ENCODE assay signal across 6 cellular contexts in the genomic region with DNA sequence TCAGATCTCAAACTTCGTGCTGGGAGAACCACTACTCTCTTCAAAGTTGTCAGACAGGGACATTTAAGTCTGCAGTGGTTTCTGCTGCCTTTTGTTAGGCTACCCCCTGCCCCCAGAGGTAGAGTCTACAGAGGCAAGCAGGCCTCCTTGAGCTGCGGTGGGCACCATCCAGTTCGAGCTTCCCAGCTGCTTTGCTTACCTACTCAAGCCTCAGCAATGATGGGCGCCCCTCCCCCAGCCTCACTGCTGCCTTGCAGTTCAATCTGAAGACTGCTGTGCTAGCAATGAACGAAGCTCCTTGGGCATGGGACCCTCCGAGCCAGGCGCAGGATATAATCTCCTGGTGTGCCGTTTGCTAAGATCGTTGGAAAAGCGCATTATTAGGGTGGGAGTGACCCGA. TPM values are rescaled to one million over a fixed set of nuclear protein-coding genes. Genes with fewer than 3 reads are reported as not detected.
"Had no signal": no experiment of that assay in that cellular context is flagged by ENCODE, and none has a peak within 500 bp of the region (broad histone marks: within the 10 kb centered on the region; RNA-seq: fewer than 3 reads in every experiment).

No MANE protein-coding gene starts in this region.

RNA-seq across cellular contexts. Expression of a gene that starts 36.2 kb away (rescaled TPM):
- total RNA-seq: HepG2, HT-29, HT1080, IMR-90, K562 had no signal
- polyA plus RNA-seq: HepG2, IgD-negative memory B cell, IMR-90 had no signal
